15 cellular contexts compared by ENCODE assay signal in the genomic region with DNA sequence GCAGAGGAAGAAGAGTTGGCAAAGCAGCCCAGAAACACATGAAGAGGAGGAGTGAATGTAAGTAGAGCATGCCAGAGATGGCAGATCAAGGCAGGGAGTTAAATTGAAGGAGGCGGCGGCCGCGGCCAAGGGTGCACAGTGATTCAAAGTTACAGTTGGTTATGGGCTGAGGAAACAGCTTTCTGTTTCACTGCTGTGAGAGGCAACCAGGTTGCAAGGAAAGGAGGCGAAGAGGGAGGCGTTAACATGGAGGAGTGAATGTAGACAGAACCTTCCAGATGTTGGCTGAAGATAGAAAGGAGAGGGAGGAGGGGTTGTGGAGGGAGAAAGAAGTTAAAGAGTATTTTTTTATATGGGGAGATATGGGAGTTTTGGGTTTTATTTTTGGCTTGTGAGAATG. TPM values are rescaled to one million over a fixed set of nuclear protein-coding genes. Genes with fewer than 3 reads are reported as not detected.
A peak's percentile ranks its signal among the peaks of the same experiment; 100 is the strongest.
DNase-seq lines count a peak whose midpoint lies in the region; ATAC-seq, FAIRE-seq and TF ChIP-seq lines count a peak whose summit lies in the region.
"Not testable (repeated sequence)": the region's sequence is repeated elsewhere in the genome, so short reads cannot be mapped to it uniquely, and the experiment has no call there.
"Had no signal": no experiment of that assay in that cellular context is flagged by ENCODE, and none has a peak within 500 bp of the region (broad histone marks: within the 10 kb centered on the region; RNA-seq: fewer than 3 reads in every experiment).

No MANE protein-coding gene starts in this region.

- H3K27me3 ChIP-seq in SJCRH30; K562 (ENCODE audit: control insufficient read depth in 2 of 2, insufficient read depth in 2 of 2, low read length in 2 of 2); testis: not testable (repeated sequence)

- TF ChIP-seq EP300 in K562 (IDR thresholded peaks at IDR 0.05; ENCODE audit: low read length), result peak; percentile 48; the same call in 1 of the 2 replicates

- peak overlapping the region; percentile 72 for H2AFZ ChIP-seq in K562 (ENCODE audit: low read depth, low read length)

- TF ChIP-seq CTCF in K562 (IDR thresholded peaks at IDR 0.05 in 2 of 3, conservative IDR thresholded peaks at IDR 0.05 in 1 of 3; ENCODE audit: insufficient read depth in 2 of 3, low read depth in 1 of 3, low read length in 3 of 3); mesothelial cell of epicardium (IDR thresholded peaks at IDR 0.05; ENCODE audit: unreplicated experiment); omental fat pad (IDR thresholded peaks at IDR 0.05); testis (IDR thresholded peaks at IDR 0.05): not testable (repeated sequence)

- POLR2A ChIA-PET in K562 (lab: Yijun Ruan, JAX), result not testable (repeated sequence)

- 3% methylated on average over 6 of the region's 6 CpGs for WGBS in K562 (ENCODE audit: insufficient coverage, low coverage, missing lambda C conversion rate)
- 41 to 67% methylated on average over 6 of the region's 6 CpGs for WGBS in testis, 2 donors

- H3K27ac ChIP-seq in SJCRH30, result peak overlapping the region; percentile 51
- peak overlapping the region; percentile 52; the same call in 1 of the 3 replicates for H3K27ac ChIP-seq in K562 (ENCODE audit: extremely low read depth, low read depth, low read length)
- H3K27ac ChIP-seq in testis, result not testable (repeated sequence)

- not testable (repeated sequence) for TF ChIP-seq POLR2A in K562 (conservative IDR thresholded peaks at IDR 0.05); testis (IDR thresholded peaks at IDR 0.05)

- TF ChIP-seq RAD21 in K562 (CRISPR knock-in tag; conservative IDR thresholded peaks at IDR 0.05 in 1 of 2, IDR thresholded peaks at IDR 0.05 in 1 of 2), result not testable (repeated sequence)

- CTCF ChIA-PET in K562 (lab: Yijun Ruan, JAX; ENCODE audit: low intra/inter-chr PET ratio), result not testable (repeated sequence)

- H3K9me3 ChIP-seq in SJCRH30 (replicated peaks); K562 (replicated peaks; ENCODE audit: control insufficient read depth, insufficient read depth, low read depth, low read length); testis: not testable (repeated sequence)

- not testable (repeated sequence) for H3K9me3 Mint-ChIP-seq in activated CD4-positive, alpha-beta T cell treated with anti-CD3 and anti-CD28 coated beads, Interleukin-2, amount 10 ng/mL, durations not matched to agents 24 days and 14 days; mesothelial cell of epicardium

- H3K4me1 Mint-ChIP-seq in activated CD4-positive, alpha-beta T cell treated with anti-CD3 and anti-CD28 coated beads, Interleukin-2, amount 10 ng/mL, durations not matched to agents 24 days and 14 days; mesothelial cell of epicardium: not testable (repeated sequence)

- not testable (repeated sequence) for H3K36me3 ChIP-seq in SJCRH30; K562 (ENCODE audit: control insufficient read depth, insufficient read depth, low read length); testis (ENCODE audit: low read depth, missing control alignments)

- not testable (repeated sequence) for H3K4me3 ChIP-seq in SJCRH30, K562, testis

- H4K20me1 ChIP-seq in K562 (replicated peaks; ENCODE audit: control insufficient read depth, insufficient read depth, low read length), result not testable (repeated sequence)

- ATAC-seq in K562, result peak; percentile 94
- ATAC-seq in left cardiac atrium, result peak; percentile 55 to 91
- peak; percentile 90 for ATAC-seq in omental fat pad (ENCODE audit: low FRiP score)

- not testable (repeated sequence) for H3K27ac Mint-ChIP-seq in activated CD4-positive, alpha-beta T cell treated with anti-CD3 and anti-CD28 coated beads, Interleukin-2, amount 10 ng/mL, durations not matched to agents 24 days and 14 days
- peak overlapping the region; percentile 69 for H3K27ac Mint-ChIP-seq in mesothelial cell of epicardium

- peak; percentile 19 for DNase-seq in KBM-7
- peak in 1 of 2 experiments; percentile 37 for DNase-seq in SJCRH30
- DNase-seq in activated CD4-positive, alpha-beta T cell treated with anti-CD3 and anti-CD28 coated beads, Interleukin-2, amount 10 ng/mL, durations not matched to agents 24 days and 14 days, result peak; percentile 55
- peak in 1 of 4 experiments; percentile 75 for DNase-seq in K562 (ENCODE audit: extremely low read depth in 1 of 4, low spot score in 3 of 4)
- DNase-seq in left cardiac atrium; mesothelial cell of epicardium (ENCODE audit: low spot score in 2 of 2, unreplicated experiment in 2 of 2); omental fat pad (ENCODE audit: low spot score): not testable (repeated sequence)
- DNase-seq in testis, result peak; percentile 65

- intact Hi-C loops in activated CD4-positive, alpha-beta T cell treated with anti-CD3 and anti-CD28 coated beads, Interleukin-2, amount 10 ng/mL, durations not matched to agents 24 days and 14 days (cut with micrococcal nuclease); K562 (cut with micrococcal nuclease); left cardiac atrium (cut with DNase I); testis (cut with DNase I; ENCODE audit: low total_unique reads): not testable (repeated sequence)

- FAIRE-seq in K562 (lab: Jason Lieb, UNC), result not testable (repeated sequence)

- not testable (repeated sequence) for H3K79me2 ChIP-seq in K562 (ENCODE audit: control insufficient read depth, insufficient read depth, low read length)

- H3K4me2 ChIP-seq in K562 (ENCODE audit: insufficient read depth, low read length), result 0 out of 2 replicates have a peak overlapping the region, but pooled peaks have one; percentile 8

- H3K27me3 Mint-ChIP-seq in activated CD4-positive, alpha-beta T cell treated with anti-CD3 and anti-CD28 coated beads, Interleukin-2, amount 10 ng/mL, durations not matched to agents 24 days and 14 days, result not testable (repeated sequence)
- H3K27me3 Mint-ChIP-seq in mesothelial cell of epicardium (ENCODE audit: low read depth), result peaks cover 18% of the 10 kb centered on the region

- in situ Hi-C loops in KBM-7 (cut with MboI; ENCODE audit: low pct_unique_long_range_greater_than_20kb, low sequenced_read_pairs); K562 (cut with MboI): not testable (repeated sequence)

- H3K9me1 ChIP-seq in K562 (ENCODE audit: control insufficient read depth, insufficient read depth, low read length), result not testable (repeated sequence)

- not testable (repeated sequence) for H3K4me3 Mint-ChIP-seq in activated CD4-positive, alpha-beta T cell treated with anti-CD3 and anti-CD28 coated beads, Interleukin-2, amount 10 ng/mL, durations not matched to agents 24 days and 14 days; mesothelial cell of epicardium

- BruUV-seq in K562 (replicated peaks; lab: Mats Ljungman, UMichigan), result not testable (repeated sequence)

- H3K36me3 Mint-ChIP-seq in activated CD4-positive, alpha-beta T cell treated with anti-CD3 and anti-CD28 coated beads, Interleukin-2, amount 10 ng/mL, durations not matched to agents 24 days and 14 days (ENCODE audit: low read depth); mesothelial cell of epicardium: not testable (repeated sequence)

- H3K4me1 ChIP-seq in SJCRH30; K562 (replicated peaks in 1 of 2; ENCODE audit: control insufficient read depth in 2 of 2, insufficient read depth in 2 of 2, low read length in 2 of 2); testis: not testable (repeated sequence)

- H3K9ac ChIP-seq in K562 (ENCODE audit: insufficient read depth in 1 of 2, low read depth in 2 of 2, low read length in 2 of 2), result not testable (repeated sequence)

TF ChIP-seq in K562, 482 proteins besides CTCF, POLR2A, EP300 and RAD21 (continues in another document):
- peak; percentile 65 for TF ChIP-seq SMARCA4 (IDR thresholded peaks at IDR 0.05)
- peak; percentile 52; the same call in 1 of the 2 replicates for TF ChIP-seq MTA2 (IDR thresholded peaks at IDR 0.05; ENCODE audit: low read depth)
- TF ChIP-seq RNF2 (IDR thresholded peaks at IDR 0.05), result 0 out of 2 replicates have a peak, but pooled peaks have one; percentile 32
- 0 out of 2 replicates have a peak, but pooled peaks have one; percentile 35 for TF ChIP-seq CXXC5 (CRISPR knock-in tag; IDR thresholded peaks at IDR 0.05)
- TF ChIP-seq NFIC (IDR thresholded peaks at IDR 0.05), result 0 out of 2 replicates have a peak, but pooled peaks have one; percentile 11
- TF ChIP-seq SMARCE1 (IDR thresholded peaks at IDR 0.05), result peak; percentile 52; the same call in 1 of the 2 replicates
- peak; percentile 69 for TF ChIP-seq TAL1 (IDR thresholded peaks at IDR 0.05)

RNA-seq across cellular contexts. Expression of a gene that starts 22.4 kb away (rescaled TPM):
- 0.43 and 1.0 TPM in 2 replicates for total RNA-seq in SJCRH30 (2014; rRNA removed; shearing (Covaris generic))
- total RNA-seq in activated CD4-positive, alpha-beta T cell treated with anti-CD3 and anti-CD28 coated beads, Interleukin-2, amount 10 ng/mL, durations not matched to agents 24 days and 14 days, result 0.17 and 0.30 TPM in 2 replicates
- 1.3 TPM in 2 replicates for total RNA-seq in K562 (2011; cell fraction: chromatin; rRNA removed; ENCODE audit: low replicate concordance)
- 1.1 and 1.2 TPM in 2 replicates for total RNA-seq in K562 (2011; cell fraction: nucleolus; rRNA removed)
- total RNA-seq in K562 (2011; cell fraction: nucleoplasm; rRNA removed), result 0.84 and 1.1 TPM in 2 replicates
- 0.24 and 0.32 TPM in 2 replicates for total RNA-seq in K562 (2014; rRNA removed)
- 0.10 and 0.22 TPM in 2 replicates for total RNA-seq in K562 (2014; rRNA removed; fragmentation: Illumina TruSeq; extraction: Trizol)
- 0.34 and 0.47 TPM in 2 replicates for total RNA-seq in K562 (2015; rRNA removed; fragmentation: Illumina TruSeq; extraction: Trizol)
- total RNA-seq in K562 (2021), result 0.16 and 0.20 TPM in 2 replicates
- 0.19 and 0.21 TPM in 2 replicates for polyA plus RNA-seq in K562 (2011; rRNA removed)
- polyA plus RNA-seq in K562 (2011; cell fraction: cytosol; rRNA removed), result 0.06 and 0.34 TPM in 2 replicates
- polyA plus RNA-seq in K562 (2011; cell fraction: nucleus; rRNA removed), result 0.41 and 0.85 TPM in 2 replicates
- 0.23 and 0.37 TPM in 2 replicates for polyA plus RNA-seq in K562 (2012)
- 0.06 and 0.25 TPM in 2 replicates for polyA plus RNA-seq in K562 (2014; fragmentation: Illumina TruSeq; extraction: Trizol)
- polyA plus RNA-seq in K562 (2014; fragmentation: Nextera tagmentation; extraction: Ambion mirVana), result not detected
- polyA plus RNA-seq in K562 (2014; rRNA removed), result 0.42 and 0.73 TPM in 2 replicates
- 0.28 and 0.30 TPM in 2 replicates for polyA minus RNA-seq in K562 (2011; rRNA and poly(A)+ RNA removed)
- not detected in 2 replicates for polyA minus RNA-seq in K562 (2011; cell fraction: cytosol; rRNA and poly(A)+ RNA removed)
- polyA minus RNA-seq in K562 (2011; cell fraction: nucleus; rRNA and poly(A)+ RNA removed), result 0.56 and 1.1 TPM in 2 replicates
- total RNA-seq in left cardiac atrium, result under 1 TPM in 1 of 2 donors, not detected in 1; 0.21 TPM
- total RNA-seq in mesothelial cell of epicardium, result 0.16 to 0.50 TPM (median 0.49 TPM) in 3 replicates
- under 1 TPM in 2 of 4 donors, not detected in 2; 0.19 to 0.24 TPM for total RNA-seq in omental fat pad
- under 1 TPM; 0.19 to 0.55 TPM for total RNA-seq in testis
- polyA plus RNA-seq in testis (ENCODE audit: insufficient read depth, low read depth, low replicate concordance), result not detected
- total RNA-seq: CD4-positive, alpha-beta T cell; G401; GM23338; H4; H9 had no signal
- polyA plus RNA-seq: CD14-positive monocyte; CD8-positive, alpha-beta memory T cell; GM23338 had no signal
